ENCODE assay signal across 8 cellular contexts in the genomic region with DNA sequence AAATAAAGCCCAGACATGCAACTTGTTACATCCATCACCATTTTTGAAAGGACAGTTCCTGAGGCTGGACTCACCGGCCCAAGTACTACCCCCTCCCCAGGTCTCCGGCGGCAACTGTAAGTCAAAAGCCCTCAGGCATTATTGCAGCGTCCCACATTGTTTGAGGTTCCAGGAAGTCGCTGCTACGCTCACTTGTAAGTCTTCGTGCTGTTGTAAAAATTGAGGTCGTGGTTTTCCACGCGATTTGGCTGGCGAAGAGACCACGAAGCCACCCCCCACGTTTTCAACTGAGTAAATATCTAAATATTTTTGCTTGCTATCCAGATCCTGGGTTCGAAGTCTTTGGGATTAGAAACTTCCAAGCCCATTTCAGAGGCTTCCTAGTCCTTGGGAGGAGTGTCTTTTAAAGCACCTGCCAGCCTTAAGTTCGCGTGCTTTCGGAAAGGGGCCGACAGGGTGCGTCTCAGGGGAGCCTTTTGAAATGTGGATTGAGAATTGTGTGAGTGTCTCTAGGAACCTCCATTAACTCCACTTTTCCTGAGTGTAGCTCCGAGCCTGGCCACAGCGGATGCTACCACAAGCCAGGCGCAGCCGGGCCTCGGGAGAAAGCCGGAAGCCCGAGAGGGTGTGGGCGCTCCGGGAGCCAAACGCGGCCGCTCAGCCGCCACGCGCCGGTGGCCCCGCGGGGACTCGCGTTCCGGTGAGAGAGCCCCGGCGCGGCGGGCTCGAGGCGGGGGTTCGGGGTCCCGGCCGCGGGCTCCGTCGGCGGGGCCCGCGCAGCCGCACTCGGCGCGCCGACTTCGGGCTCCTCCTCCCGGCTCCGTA. TPM values are rescaled to one million over a fixed set of nuclear protein-coding genes. Genes with fewer than 3 reads are reported as not detected.
DNase-seq lines count a peak whose midpoint lies in the region; ATAC-seq lines count a peak whose summit lies in the region.

A gene with protein sequence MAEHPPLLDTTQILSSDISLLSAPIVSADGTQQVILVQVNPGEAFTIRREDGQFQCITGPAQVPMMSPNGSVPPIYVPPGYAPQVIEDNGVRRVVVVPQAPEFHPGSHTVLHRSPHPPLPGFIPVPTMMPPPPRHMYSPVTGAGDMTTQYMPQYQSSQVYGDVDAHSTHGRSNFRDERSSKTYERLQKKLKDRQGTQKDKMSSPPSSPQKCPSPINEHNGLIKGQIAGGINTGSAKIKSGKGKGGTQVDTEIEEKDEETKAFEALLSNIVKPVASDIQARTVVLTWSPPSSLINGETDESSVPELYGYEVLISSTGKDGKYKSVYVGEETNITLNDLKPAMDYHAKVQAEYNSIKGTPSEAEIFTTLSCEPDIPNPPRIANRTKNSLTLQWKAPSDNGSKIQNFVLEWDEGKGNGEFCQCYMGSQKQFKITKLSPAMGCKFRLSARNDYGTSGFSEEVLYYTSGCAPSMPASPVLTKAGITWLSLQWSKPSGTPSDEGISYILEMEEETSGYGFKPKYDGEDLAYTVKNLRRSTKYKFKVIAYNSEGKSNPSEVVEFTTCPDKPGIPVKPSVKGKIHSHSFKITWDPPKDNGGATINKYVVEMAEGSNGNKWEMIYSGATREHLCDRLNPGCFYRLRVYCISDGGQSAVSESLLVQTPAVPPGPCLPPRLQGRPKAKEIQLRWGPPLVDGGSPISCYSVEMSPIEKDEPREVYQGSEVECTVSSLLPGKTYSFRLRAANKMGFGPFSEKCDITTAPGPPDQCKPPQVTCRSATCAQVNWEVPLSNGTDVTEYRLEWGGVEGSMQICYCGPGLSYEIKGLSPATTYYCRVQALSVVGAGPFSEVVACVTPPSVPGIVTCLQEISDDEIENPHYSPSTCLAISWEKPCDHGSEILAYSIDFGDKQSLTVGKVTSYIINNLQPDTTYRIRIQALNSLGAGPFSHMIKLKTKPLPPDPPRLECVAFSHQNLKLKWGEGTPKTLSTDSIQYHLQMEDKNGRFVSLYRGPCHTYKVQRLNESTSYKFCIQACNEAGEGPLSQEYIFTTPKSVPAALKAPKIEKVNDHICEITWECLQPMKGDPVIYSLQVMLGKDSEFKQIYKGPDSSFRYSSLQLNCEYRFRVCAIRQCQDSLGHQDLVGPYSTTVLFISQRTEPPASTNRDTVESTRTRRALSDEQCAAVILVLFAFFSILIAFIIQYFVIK (plus strand): TSS at position 812 of the 825 bp plus-strand sequence. CDS start 30,279 bp downstream, outside the sequence.

- DNase-seq in NCI-H524 (lab: John Stamatoyannopoulos, UW) (peak; percentile 47 to 77), NCI-H524 treated with DMSO at 0.1 percent for 48 hours (lab: John Stamatoyannopoulos, UW) (no peak), NCI-H2171 treated with DMSO at 0.1 percent for 48 hours (lab: John Stamatoyannopoulos, UW) (peak; percentile 79), memory B cell (ENCODE audit: low spot score in 2 of 2) (no peak)
- peak; percentile 60 for DNase-seq in activated CD4-positive, alpha-beta T cell treated with anti-CD3 and anti-CD28 coated beads, Interleukin-2, amount 10 ng/mL, durations not matched to agents 7 days and 5 days
- peak; percentile 32 to 66 (median 45) for DNase-seq in effector memory CD8-positive, alpha-beta T cell
- peak; percentile 3 for DNase-seq in stimulated activated CD8-positive, alpha-beta memory T cell treated with anti-CD3 and anti-CD28 coated beads, Interleukin-2, amount 100 ng/mL, for 48 hours (ENCODE audit: low read depth in 2 of 2)

- peaks cover 39% of the 10 kb centered on the region for H3K36me3 Mint-ChIP-seq in activated CD4-positive, alpha-beta T cell treated with anti-CD3 and anti-CD28 coated beads, Interleukin-2, amount 10 ng/mL, durations not matched to agents 7 days and 5 days (ENCODE audit: low read depth)
- H3K36me3 Mint-ChIP-seq in effector memory CD8-positive, alpha-beta T cell (ENCODE audit: insufficient read depth): peaks cover 12% of the 10 kb centered on the region
- peaks cover 12% of the 10 kb centered on the region for H3K36me3 Mint-ChIP-seq in memory B cell

- H3K4me1 Mint-ChIP-seq in activated CD4-positive, alpha-beta T cell treated with anti-CD3 and anti-CD28 coated beads, Interleukin-2, amount 10 ng/mL, durations not matched to agents 7 days and 5 days: peaks cover 35% of the 10 kb centered on the region
- H3K4me1 Mint-ChIP-seq in effector memory CD8-positive, alpha-beta T cell (ENCODE audit: low read depth in 2 of 2): peaks cover 16 to 30% of the 10 kb centered on the region in 2 donors
- peaks cover 17% of the 10 kb centered on the region for H3K4me1 Mint-ChIP-seq in memory B cell

- POLR2A ChIA-PET in activated CD4-positive, alpha-beta T cell treated with anti-CD3 and anti-CD28 coated beads, Interleukin-2, amount 10 ng/mL, durations not matched to agents 7 days and 5 days (lab: Charles Lee): interaction anchor here (0.7 kb wide), 1 partner anchor 158 kb away, joined by 4 read pairs; no protein-coding TSS in a partner anchor

- H3K27ac Mint-ChIP-seq in activated CD4-positive, alpha-beta T cell treated with anti-CD3 and anti-CD28 coated beads, Interleukin-2, amount 10 ng/mL, durations not matched to agents 7 days and 5 days: peak within 1 kb of the TSS; percentile 100
- peak within 1 kb of the TSS; percentile 94 to 97 for H3K27ac Mint-ChIP-seq in effector memory CD8-positive, alpha-beta T cell
- peak within 1 kb of the TSS; percentile 93 for H3K27ac Mint-ChIP-seq in memory B cell

- peak within 1 kb of the TSS; percentile 92 for H3K4me3 Mint-ChIP-seq in activated CD4-positive, alpha-beta T cell treated with anti-CD3 and anti-CD28 coated beads, Interleukin-2, amount 10 ng/mL, durations not matched to agents 7 days and 5 days
- H3K4me3 Mint-ChIP-seq in effector memory CD8-positive, alpha-beta T cell: peak within 1 kb of the TSS; percentile 85 to 93
- H3K4me3 Mint-ChIP-seq in memory B cell: peak within 1 kb of the TSS; percentile 98

- H3K9me3 Mint-ChIP-seq in activated CD4-positive, alpha-beta T cell treated with anti-CD3 and anti-CD28 coated beads, Interleukin-2, amount 10 ng/mL, durations not matched to agents 7 days and 5 days: peaks cover 33% of the 10 kb centered on the region
- H3K9me3 Mint-ChIP-seq in effector memory CD8-positive, alpha-beta T cell: peaks cover 11 to 13% of the 10 kb centered on the region in 2 donors
- peaks cover 14% of the 10 kb centered on the region for H3K9me3 Mint-ChIP-seq in memory B cell

- ATAC-seq in HG02642 (IDR thresholded peaks at IDR 0.05; ENCODE audit: poor library complexity, unreplicated experiment): peak; percentile 26
- peak; percentile 24 for ATAC-seq in effector memory CD8-positive, alpha-beta T cell (replicated peaks)
- peak; percentile 26 for ATAC-seq in memory B cell (ENCODE audit: low read depth)

- H3K27me3 Mint-ChIP-seq in activated CD4-positive, alpha-beta T cell treated with anti-CD3 and anti-CD28 coated beads, Interleukin-2, amount 10 ng/mL, durations not matched to agents 7 days and 5 days: no peaks in the 10 kb centered on the region
- peaks cover 0 to 10% of the 10 kb centered on the region in 2 donors for H3K27me3 Mint-ChIP-seq in effector memory CD8-positive, alpha-beta T cell
- H3K27me3 Mint-ChIP-seq in memory B cell: no peaks in the 10 kb centered on the region

- CTCF ChIA-PET in activated CD4-positive, alpha-beta T cell treated with anti-CD3 and anti-CD28 coated beads, Interleukin-2, amount 10 ng/mL, durations not matched to agents 7 days and 5 days (lab: Charles Lee): interaction anchor here (0.7 to 1.3 kb wide), 4 partner anchors 194 to 265 kb away, joined by 3 read pairs; no protein-coding TSS in a partner anchor

RNA-seq across cellular contexts. Expression of the gene that starts here (rescaled TPM):
- 10 to 100 TPM; 24.1 to 28.1 TPM for total RNA-seq in activated CD4-positive, alpha-beta T cell treated with anti-CD3 and anti-CD28 coated beads, Interleukin-2, amount 10 ng/mL, durations not matched to agents 7 days and 5 days

Comparison
In these comparisons a context has a peak if more than half of its experiments do, and no peak if none do; other contexts are left out.
1. DNase-seq: peak in NCI-H524 (2 of 2), NCI-H2171 treated with DMSO at 0.1 percent for 48 hours (single experiment), activated CD4-positive, alpha-beta T cell treated with anti-CD3 and anti-CD28 coated beads, Interleukin-2, amount 10 ng/mL, durations not matched to agents 7 days and 5 days (single experiment), effector memory CD8-positive, alpha-beta T cell (3 of 3) and stimulated activated CD8-positive, alpha-beta memory T cell treated with anti-CD3 and anti-CD28 coated beads, Interleukin-2, amount 100 ng/mL, for 48 hours (2 of 2); none in NCI-H524 treated with DMSO at 0.1 percent for 48 hours (single experiment) and memory B cell (0 of 2).
2. Peak in every context shown above with its lines, with median percentiles within 50 percentile points of each other: ATAC-seq, H3K27ac Mint-ChIP-seq and H3K4me3 Mint-ChIP-seq.